Comparison of ENCODE assay signal across 5 cellular contexts in the genomic region with DNA sequence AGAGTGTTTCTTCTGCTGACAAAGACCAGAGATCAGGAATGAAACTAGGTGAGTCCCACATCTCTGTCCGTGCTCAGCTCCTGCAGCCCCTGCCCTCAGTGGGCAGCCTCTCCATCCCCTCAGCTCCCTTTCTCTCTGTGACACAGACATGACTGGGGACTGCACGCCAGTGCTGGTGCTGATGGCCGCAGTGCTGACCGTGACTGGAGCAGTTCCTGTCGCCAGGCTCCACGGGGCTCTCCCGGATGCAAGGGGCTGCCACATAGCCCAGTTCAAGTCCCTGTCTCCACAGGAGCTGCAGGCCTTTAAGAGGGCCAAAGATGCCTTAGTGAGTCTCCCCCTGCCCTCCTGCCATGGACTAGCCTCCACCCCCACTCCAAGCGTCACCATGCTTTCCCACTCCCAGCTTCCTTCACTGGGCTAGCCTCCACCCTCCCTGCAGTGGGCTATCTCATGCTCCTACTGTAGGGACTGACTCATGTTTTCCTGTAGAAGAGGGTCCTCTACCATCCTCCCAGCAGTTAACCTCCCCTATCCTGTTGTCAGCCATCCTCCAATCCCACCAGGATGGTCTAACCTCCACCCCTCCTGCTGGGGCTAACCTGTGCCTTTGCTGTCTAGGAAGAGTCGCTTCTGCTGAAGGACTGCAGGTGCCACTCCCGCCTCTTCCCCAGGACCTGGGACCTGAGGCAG. TPM values are rescaled to one million over a fixed set of nuclear protein-coding genes. Genes with fewer than 3 reads are reported as not detected.
"Had no signal": no experiment of that assay in that cellular context is flagged by ENCODE, and none has a peak within 500 bp of the region (broad histone marks: within the 10 kb centered on the region; RNA-seq: fewer than 3 reads in every experiment).

No MANE protein-coding gene starts in this region.

RNA-seq across cellular contexts. Expression of a gene that starts 0.5 kb away (rescaled TPM):
- total RNA-seq: GM23248, H4, H7, HT-29, IMR-90 had no signal
- polyA plus RNA-seq: GM23248, IMR-90 had no signal

RNA-seq across cellular contexts. Expression of a gene that starts 20.0 kb away (rescaled TPM):
- total RNA-seq: GM23248, H4, H7, HT-29, IMR-90 had no signal
- polyA plus RNA-seq: GM23248, IMR-90 had no signal

RNA-seq across cellular contexts. Expression of a gene that starts 23.9 kb away (rescaled TPM):
- total RNA-seq: GM23248, H4, H7, HT-29, IMR-90 had no signal
- polyA plus RNA-seq: GM23248, IMR-90 had no signal

RNA-seq across cellular contexts. Expression of a gene that starts 27.5 kb away (rescaled TPM):
- total RNA-seq: GM23248, H4, H7, HT-29, IMR-90 had no signal
- polyA plus RNA-seq: GM23248, IMR-90 had no signal

RNA-seq across cellular contexts. Expression of a gene that starts 52.0 kb away (rescaled TPM):
- total RNA-seq: GM23248 had no signal
- polyA plus RNA-seq: GM23248 had no signal
